Comparison of ENCODE assay signal across 21 cellular contexts in the genomic region with DNA sequence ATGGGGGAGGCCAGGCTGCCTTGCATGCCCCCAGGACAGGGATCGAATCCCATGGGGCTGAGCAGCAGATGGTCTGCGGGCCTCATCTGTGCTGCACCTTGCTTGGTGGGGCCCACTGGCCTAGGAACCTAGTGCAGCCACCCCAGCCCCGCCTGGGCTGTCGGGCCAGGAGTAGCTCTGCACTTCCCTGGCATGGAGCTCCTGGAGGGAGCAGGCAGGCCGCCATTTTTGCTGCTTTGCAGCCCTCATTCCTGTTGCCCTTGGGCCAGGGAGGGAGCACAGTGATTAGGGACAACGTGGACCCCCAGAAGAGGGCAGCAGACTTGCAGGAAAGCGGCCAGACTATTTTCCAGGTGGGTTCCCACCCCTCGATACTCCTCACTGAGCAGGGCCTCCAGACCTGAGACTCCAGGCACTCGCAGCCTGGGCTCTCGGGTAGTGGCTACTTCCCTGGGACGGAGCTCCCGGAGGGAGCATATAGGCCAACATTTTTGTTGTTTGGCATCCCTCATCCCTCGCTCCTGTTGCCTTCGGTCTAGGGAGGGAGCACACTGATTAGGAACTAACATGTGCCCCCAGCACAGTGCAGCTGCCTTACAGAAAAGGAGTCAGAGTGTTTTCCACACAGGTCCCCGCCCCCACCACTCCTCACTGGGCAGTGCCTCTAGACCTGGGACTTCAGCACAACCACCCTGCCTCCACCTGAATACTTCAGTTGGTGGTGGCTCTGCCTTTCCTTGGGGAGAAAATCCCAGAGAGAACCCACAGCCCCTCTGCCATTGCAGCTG.
DNase-seq lines count a peak whose midpoint lies in the region; ATAC-seq, FAIRE-seq and TF ChIP-seq lines count a peak whose summit lies in the region.
"Had no signal": no experiment of that assay in that cellular context is flagged by ENCODE, and none has a peak within 500 bp of the region (broad histone marks: within the 10 kb centered on the region; RNA-seq: fewer than 3 reads in every experiment).

No MANE protein-coding gene starts in this region.

- no peak for DNase-seq in D721Med (ENCODE audit: insufficient read length, low spot score)
- peak; percentile 87 for DNase-seq in H9
- peak in 1 of 4 experiments; percentile 4 for DNase-seq in K562 (ENCODE audit: extremely low read depth in 1 of 4, low spot score in 3 of 4)
- DNase-seq in iPS-NIHi7 (ENCODE audit: extremely low spot score) = peak; percentile 71
- no peak for DNase-seq in prostate gland (ENCODE audit: low spot score)
- no peak for DNase-seq in frontal cortex (ENCODE audit: low spot score in 2 of 2)
- no peak for DNase-seq in NCI-H2029 (lab: John Stamatoyannopoulos, UW)
- no peak for DNase-seq in GM19240 (ENCODE audit: insufficient read length, low spot score)
- DNase-seq: activated CD4-positive, alpha-beta T cell treated with anti-CD3 and anti-CD28 coated beads, Interleukin-2, amount 50 U/mL, for 48 hours; activated T-cell treated with anti-CD3 and anti-CD28 coated beads, Interleukin-2, amount 50 U/mL, for 4 hours; central memory CD4-positive, alpha-beta T cell; EL; left cardiac atrium; NCI-H2171 treated with DMSO at 0.1 percent for 48 hours; stimulated activated naive CD4-positive, alpha-beta T cell treated with Interleukin-2 at 50 U/mL for 16 hours had no signal

- peaks cover 26 to 30% of the 10 kb centered on the region in 2 experiments for H3K9me3 Mint-ChIP-seq in H9

- H3K27ac Mint-ChIP-seq in H9 = peak overlapping the region in 1 of 3 experiments; percentile 45; a peak in 1 of 7 replicates

- BruUV-seq in K562 (replicated peaks; lab: Mats Ljungman, UMichigan) = no TSS peak

- no peaks in the 10 kb centered on the region for H4K20me1 ChIP-seq in H9 (ENCODE audit: control insufficient read depth, insufficient read depth, insufficient read length)
- no peaks in the 10 kb centered on the region for H4K20me1 ChIP-seq in K562 (replicated peaks; ENCODE audit: control insufficient read depth, insufficient read depth, low read length)
- H4K20me1 ChIP-seq: BLaER1 treated with 17β-estradiol and CSF1 and Interleukin-3, amounts not matched to agents 10 nM and 100 nM had no signal

- no peak overlapping the region for H4K8ac ChIP-seq in H9 (replicated peaks; ENCODE audit: insufficient read length, low read depth, low read length)

- no peak overlapping the region for H3K56ac ChIP-seq in H9 (ENCODE audit: insufficient read length, low read depth, low read length)

- H2AK5ac ChIP-seq in H9 (ENCODE audit: insufficient read length, low read length) = no peak overlapping the region

- H3K23me2 ChIP-seq in H9 (ENCODE audit: insufficient read length, low read depth, low read length, poor library complexity, severe bottlenecking) = no peaks in the 10 kb centered on the region

- H3K18ac ChIP-seq in H9 (ENCODE audit: insufficient read length, low read depth, low read length) = no peak overlapping the region

- H3K79me1 ChIP-seq in H9 (ENCODE audit: insufficient read depth, low read depth, low read length, poor library complexity, severe bottlenecking) = no peaks in the 10 kb centered on the region

- H2BK20ac ChIP-seq in H9 (ENCODE audit: low read depth, low read length, poor library complexity, severe bottlenecking) = no peak overlapping the region

- no peak overlapping the region for H2BK120ac ChIP-seq in H9 (ENCODE audit: low read depth, low read length, poor library complexity, severe bottlenecking)

- H3K27me3 ChIP-seq in H9 (ENCODE audit: insufficient read depth, low read length) (no peaks in the 10 kb centered on the region), K562 (ENCODE audit: control insufficient read depth in 2 of 2, insufficient read depth in 2 of 2, low read length in 2 of 2) (no peaks in the 10 kb centered on the region), prostate gland (replicated peaks; ENCODE audit: insufficient read depth) (no peaks in the 10 kb centered on the region)
- H3K27me3 ChIP-seq: BLaER1 treated with 17β-estradiol and CSF1 and Interleukin-3, amounts not matched to agents 10 nM and 100 nM; SJSA1 had no signal

- no peak overlapping the region for H2BK12ac ChIP-seq in H9 (ENCODE audit: insufficient read length, low read depth, low read length)

- peak in 1 of 2 experiments; percentile 40; a peak in 2 of 4 replicates for TF ChIP-seq RAD21 in K562 (CRISPR knock-in tag; conservative IDR thresholded peaks at IDR 0.05 in 1 of 2, IDR thresholded peaks at IDR 0.05 in 1 of 2)

- H3K9ac ChIP-seq in H9 (ENCODE audit: extremely low read depth, insufficient read length, low read length) (no peak overlapping the region), K562 (ENCODE audit: insufficient read depth in 1 of 2, low read depth in 2 of 2, low read length in 2 of 2) (no peak overlapping the region)
- H3K9ac ChIP-seq: BLaER1 treated with 17β-estradiol and CSF1 and Interleukin-3, amounts not matched to agents 10 nM and 100 nM; parathyroid adenoma had no signal

- ATAC-seq in K562 = no peak; the same call in 2 of the 3 replicates
- ATAC-seq: activated T-cell treated with anti-CD3 and anti-CD28 coated beads, Interleukin-2, amount 50 U/mL, for 4 hours had no signal

- POLR2A ChIA-PET in K562 (lab: Yijun Ruan, JAX) = no interaction called here

- H2AFZ ChIP-seq in H9 (ENCODE audit: low read length) (no peak overlapping the region), K562 (ENCODE audit: low read depth, low read length) (no peak overlapping the region)
- H2AFZ ChIP-seq: parathyroid adenoma had no signal

- H3K14ac ChIP-seq in H9 (ENCODE audit: insufficient read depth, low read length) = no peak overlapping the region

- H3K79me2 ChIP-seq in H9 (ENCODE audit: insufficient read depth, low read length) = no peaks in the 10 kb centered on the region
- no peaks in the 10 kb centered on the region for H3K79me2 ChIP-seq in K562 (ENCODE audit: control insufficient read depth, insufficient read depth, low read length)
- H3K79me2 ChIP-seq: parathyroid adenoma had no signal

- H3K36me3 Mint-ChIP-seq in H9 (ENCODE audit: insufficient read depth in 1 of 3, low read depth in 3 of 3) = peaks cover 14 to 38% (median 20%) of the 10 kb centered on the region in 3 experiments

- no peak overlapping the region for H3K4me3 Mint-ChIP-seq in H9
- H3K4me3 Mint-ChIP-seq: activated T-cell treated with anti-CD3 and anti-CD28 coated beads, Interleukin-2, amount 50 U/mL, for 4 hours had no signal

- H3K4ac ChIP-seq in H9 (ENCODE audit: low read depth, low read length) = no peak overlapping the region

- H3K27ac ChIP-seq in H9 (ENCODE audit: insufficient read length, low read depth, low read length) = no peak overlapping the region
- no peak overlapping the region for H3K27ac ChIP-seq in K562 (ENCODE audit: extremely low read depth, low read depth, low read length)
- no peak overlapping the region for H3K27ac ChIP-seq in prostate gland
- H3K27ac ChIP-seq: BLaER1 treated with 17β-estradiol and CSF1 and Interleukin-3, amounts not matched to agents 10 nM and 100 nM; parathyroid adenoma; SJSA1 had no signal

- intact Hi-C loops in K562 (cut with micrococcal nuclease) = no loop called here
- intact Hi-C loops in prostate gland (cut with DNase I) = loop anchor here (10.0 kb wide), 1 partner anchor 230 kb away; no protein-coding TSS in a partner anchor

- CTCF ChIA-PET in K562 (lab: Yijun Ruan, JAX; ENCODE audit: low intra/inter-chr PET ratio) = interaction anchor here (0.6 kb wide), 1 partner anchor 350 kb away, joined by 3 read pairs; no protein-coding TSS in a partner anchor

- no peaks in the 10 kb centered on the region for H3K36me3 ChIP-seq in K562 (ENCODE audit: control insufficient read depth, insufficient read depth, low read length)
- H3K36me3 ChIP-seq in prostate gland = no peaks in the 10 kb centered on the region
- H3K36me3 ChIP-seq: BLaER1 treated with 17β-estradiol and CSF1 and Interleukin-3, amounts not matched to agents 10 nM and 100 nM; SJSA1 had no signal

- H3K4me1 ChIP-seq in H9 (ENCODE audit: insufficient read depth, low read length) (no peaks in the 10 kb centered on the region), K562 (replicated peaks in 1 of 2; ENCODE audit: control insufficient read depth in 2 of 2, insufficient read depth in 2 of 2, low read length in 2 of 2) (peaks cover 0 to 5% of the 10 kb centered on the region in 2 experiments; a peak in 2 of 5 replicates), prostate gland (replicated peaks) (no peaks in the 10 kb centered on the region)
- H3K4me1 ChIP-seq: parathyroid adenoma, SJSA1 had no signal

- H3K9me1 ChIP-seq in K562 (ENCODE audit: control insufficient read depth, insufficient read depth, low read length) = no peaks in the 10 kb centered on the region

- no peaks in the 10 kb centered on the region for H3K27me3 Mint-ChIP-seq in H9 (ENCODE audit: low read depth)

- H3T11ph ChIP-seq in H9 (ENCODE audit: low read length) = no peak overlapping the region

- H3K9me3 ChIP-seq in H9 (ENCODE audit: control insufficient read depth, low read depth, low read length) (no peaks in the 10 kb centered on the region), K562 (replicated peaks; ENCODE audit: control insufficient read depth, insufficient read depth, low read depth, low read length) (no peaks in the 10 kb centered on the region), prostate gland (no peaks in the 10 kb centered on the region)
- H3K9me3 ChIP-seq: SJSA1 had no signal

- H3K23ac ChIP-seq in H9 (ENCODE audit: insufficient read length, low read depth, low read length) = no peak overlapping the region

- TF ChIP-seq POLR2A in K562 (conservative IDR thresholded peaks at IDR 0.05) (no peak), prostate gland (IDR thresholded peaks at IDR 0.05) (no peak)

- TF ChIP-seq EP300 in K562 (IDR thresholded peaks at IDR 0.05; ENCODE audit: low read length) = no peak

- FAIRE-seq in D721Med (lab: Jason Lieb, UNC) (no peak), K562 (lab: Jason Lieb, UNC) (no peak), frontal cortex (lab: Jason Lieb, UNC) (no peak)
- FAIRE-seq: TTC549, urothelium cell line had no signal

- no peak overlapping the region for H2BK5ac ChIP-seq in H9 (ENCODE audit: insufficient read length, low read length)

- H2BK15ac ChIP-seq in H9 (ENCODE audit: low read depth, low read length) = no peak overlapping the region

- no peak overlapping the region for H3K4me3 ChIP-seq in K562
- no peak overlapping the region for H3K4me3 ChIP-seq in prostate gland
- H3K4me3 ChIP-seq: BLaER1 treated with 17β-estradiol and CSF1 and Interleukin-3, amounts not matched to agents 10 nM and 100 nM; SJSA1; smooth muscle cell had no signal

- no peak overlapping the region for H4K5ac ChIP-seq in H9 (ENCODE audit: insufficient read length, low read depth, low read length)

- TF ChIP-seq CTCF in D721Med (IDR thresholded peaks at IDR 0.05; ENCODE audit: insufficient read depth, missing control alignments) (peak; percentile 25), H9 (conservative IDR thresholded peaks at IDR 0.05) (peak; percentile 74), K562 (IDR thresholded peaks at IDR 0.05 in 2 of 3, conservative IDR thresholded peaks at IDR 0.05 in 1 of 3; ENCODE audit: insufficient read depth in 2 of 3, low read depth in 1 of 3, low read length in 3 of 3) (peak in 2 of 3 experiments; percentile 34 to 40; a peak in 2 of 6 replicates), prostate gland (IDR thresholded peaks at IDR 0.05) (no peak)

- peaks cover 11 to 27% of the 10 kb centered on the region in 2 experiments; a peak in 3 of 4 replicates for H3K4me1 Mint-ChIP-seq in H9

- H4K91ac ChIP-seq in H9 (ENCODE audit: insufficient read length, low read depth, low read length) = no peak overlapping the region

- H3K4me2 ChIP-seq in H9 (ENCODE audit: insufficient read depth, insufficient read length, low read length) (no peak overlapping the region), K562 (ENCODE audit: insufficient read depth, low read length) (no peak overlapping the region)
- H3K4me2 ChIP-seq: smooth muscle cell had no signal

- in situ Hi-C loops in K562 (cut with MboI) = no loop called here

- WGBS in H9 (ENCODE audit: extremely low coverage, insufficient read length, low lambda C conversion rate) = no CpG with 5 or more reads among the region's 15 CpGs
- 29% methylated on average over 12 of the region's 15 CpGs for WGBS in K562 (ENCODE audit: insufficient coverage, low coverage, missing lambda C conversion rate)
- 94% methylated on average over 10 of the region's 15 CpGs for whole genome bisulfite sequencing in prostate gland

Comparison
In these comparisons a context has a peak if more than half of its experiments do, and no peak if none do; other contexts are left out.
1. DNase-seq: peak in H9 (single experiment) and iPS-NIHi7 (single experiment); none in D721Med (single experiment), prostate gland (single experiment), frontal cortex (0 of 2), NCI-H2029 (single experiment) and GM19240 (single experiment).
2. CTCF ChIP-seq: peak in D721Med (single experiment), H9 (single experiment) and K562 (2 of 3); none in prostate gland (0 of 4).